ENCODE assay signal across 8 cellular contexts in the genomic region with DNA sequence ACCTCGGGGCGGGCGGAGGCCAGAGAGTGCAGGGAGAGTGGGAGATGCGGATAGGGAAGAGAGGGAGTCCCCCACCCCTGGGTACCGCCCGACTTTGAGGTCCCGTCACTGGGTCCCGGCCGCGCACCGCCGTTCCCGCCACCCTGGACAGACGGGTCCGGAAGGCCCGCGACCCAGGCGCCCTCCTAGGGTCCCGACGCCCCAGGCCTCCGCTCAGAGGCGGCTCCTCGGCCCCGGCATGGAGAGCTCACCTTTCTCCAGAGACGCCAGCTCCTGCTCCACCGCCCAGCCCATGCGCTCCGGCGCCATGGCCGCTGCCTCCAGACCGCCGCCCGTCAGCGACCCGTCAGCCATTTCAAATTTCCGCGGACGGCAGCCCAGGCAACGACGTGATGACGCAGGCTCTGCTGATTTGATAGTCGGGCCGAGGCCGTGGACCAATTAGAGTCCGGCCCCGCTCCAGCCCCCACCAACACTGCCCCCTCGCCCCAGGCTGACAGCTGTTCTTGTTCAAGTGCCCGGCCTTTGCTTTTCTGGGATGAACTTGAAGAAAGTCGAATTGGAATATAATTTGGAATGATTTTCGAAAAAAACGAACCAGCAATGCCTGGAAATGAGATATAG. TPM values are rescaled to one million over a fixed set of nuclear protein-coding genes. Genes with fewer than 3 reads are reported as not detected.
DNase-seq lines count a peak whose midpoint lies in the region; ATAC-seq and TF ChIP-seq lines count a peak whose summit lies in the region.

SHCBP1 (minus strand) TSS at position 374 of the 624 bp plus-strand sequence; CDS start at position 354, 20 bp downstream.

- H3K4me1 ChIP-seq in left lung, result peaks cover 0 to 19% of the 10 kb centered on the region in 2 donors

- H3K4me3 ChIP-seq in coronary artery (peak within 1 kb of the TSS; percentile 67), left lung (peak within 1 kb of the TSS; percentile 53 to 58)

- intact Hi-C loops in left lung (cut with DNase I), result no loop called here

- H3K27ac ChIP-seq in coronary artery (no peak within 1 kb of the TSS), left lung (peak within 1 kb of the TSS in 1 of 2 donors; percentile 53)

- H3K27me3 ChIP-seq in left lung, result no peaks in the 10 kb centered on the region

- TF ChIP-seq CTCF in coronary artery (IDR thresholded peaks at IDR 0.05) (no peak), left lung (IDR thresholded peaks at IDR 0.05) (no peak)

- DNase-seq in Ammon's horn (ENCODE audit: low spot score) (peak; percentile 92), NCI-H446 treated with DMSO at 0.1 percent for 48 hours (lab: John Stamatoyannopoulos, UW) (peak; percentile 65), coronary artery (ENCODE audit: low spot score) (peak; percentile 90), left lung (peak; percentile 88 to 92)
- peak; percentile 40 to 74 for DNase-seq in activated CD4-positive, alpha-beta T cell treated with anti-CD3 and anti-CD28 coated beads for 24 hours (ENCODE audit: low read depth in 2 of 2)
- peak; percentile 73 to 82 for DNase-seq in stimulated activated CD4-positive, alpha-beta T cell treated with anti-CD3 and anti-CD28 coated beads, Interleukin-2, amount 100 ng/mL, for 48 hours

- H3K36me3 ChIP-seq in left lung, result no peaks in the 10 kb centered on the region

- ATAC-seq in GM19035 (IDR thresholded peaks at IDR 0.05; ENCODE audit: unreplicated experiment), result peak; percentile 91
- ATAC-seq in HG03280 (IDR thresholded peaks at IDR 0.05; ENCODE audit: unreplicated experiment), result peak; percentile 89
- peak; percentile 91 for ATAC-seq in left lung

- no peaks in the 10 kb centered on the region for H3K9me3 ChIP-seq in left lung

RNA-seq across cellular contexts. Expression of gene SHCBP1, which starts in this region (rescaled TPM):
- 1 to 10 TPM; 5.6 to 8.6 TPM for total RNA-seq in left lung
